In the genomic region with DNA sequence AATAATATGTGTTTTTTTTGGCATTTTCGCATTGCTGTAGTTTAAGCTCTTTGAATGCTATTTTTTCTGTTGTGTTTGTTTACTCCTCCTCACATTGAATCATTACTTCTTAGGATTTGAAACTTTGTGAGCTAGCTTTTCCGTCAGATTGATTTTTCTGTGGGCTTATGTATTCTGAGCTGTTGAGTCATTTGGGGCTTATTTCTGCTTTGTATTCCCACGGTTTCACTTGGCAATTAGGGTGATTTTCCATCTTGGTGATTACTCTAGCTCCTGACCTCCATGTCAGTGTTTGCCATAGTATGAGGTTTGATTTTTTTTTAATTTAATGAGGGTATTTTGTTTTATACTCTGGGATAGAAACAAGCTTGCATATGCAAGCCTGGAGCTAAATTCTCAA, we compare ENCODE assay signal across 18 cellular contexts.
A peak's percentile ranks its signal among the peaks of the same experiment; 100 is the strongest.
DNase-seq lines count a peak whose midpoint lies in the region; ATAC-seq lines count a peak whose summit lies in the region.
"Had no signal": no experiment of that assay in that cellular context is flagged by ENCODE, and none has a peak within 500 bp of the region (broad histone marks: within the 10 kb centered on the region; RNA-seq: fewer than 3 reads in every experiment).

No MANE protein-coding gene starts in this region.

- no peak overlapping the region for H3K4me3 Mint-ChIP-seq in activated naive CD8-positive, alpha-beta T cell treated with anti-CD3 and anti-CD28 coated beads, Interleukin-2, amount 50 U/mL, for 24 hours
- H3K4me3 Mint-ChIP-seq: CD4-positive, alpha-beta memory T cell; HFFc6 had no signal

- no peak overlapping the region for H3K27ac Mint-ChIP-seq in activated naive CD8-positive, alpha-beta T cell treated with anti-CD3 and anti-CD28 coated beads, Interleukin-2, amount 50 U/mL, for 24 hours
- H3K27ac Mint-ChIP-seq: CD4-positive, alpha-beta memory T cell; HFFc6 had no signal

- H3K9me3 ChIP-seq in mesenchymal stem cell (ENCODE audit: control insufficient read depth, low read length): no peaks in the 10 kb centered on the region
- H3K9me3 ChIP-seq: HAP-1 had no signal

- no peak overlapping the region for H3K23ac ChIP-seq in mesenchymal stem cell (ENCODE audit: low read length in 2 of 2)

- H3K36me3 ChIP-seq in mesenchymal stem cell (ENCODE audit: control insufficient read depth in 1 of 2, insufficient read depth in 2 of 2, low read depth in 1 of 2, low read length in 2 of 2): no peaks in the 10 kb centered on the region
- H3K36me3 ChIP-seq: HAP-1 had no signal

- H3K4me2 ChIP-seq in mesenchymal stem cell (ENCODE audit: low read length, poor library complexity, severe bottlenecking): no peak overlapping the region

- peaks cover 8% of the 10 kb centered on the region for H3K9me3 Mint-ChIP-seq in activated naive CD8-positive, alpha-beta T cell treated with anti-CD3 and anti-CD28 coated beads, Interleukin-2, amount 50 U/mL, for 24 hours

- H3K27ac ChIP-seq in mesenchymal stem cell (ENCODE audit: low read length, poor library complexity, severe bottlenecking): no peak overlapping the region

- H2BK120ac ChIP-seq in mesenchymal stem cell (ENCODE audit: low read depth, low read length): no peak overlapping the region

- peaks cover 1% of the 10 kb centered on the region for H3K36me3 Mint-ChIP-seq in activated naive CD8-positive, alpha-beta T cell treated with anti-CD3 and anti-CD28 coated beads, Interleukin-2, amount 50 U/mL, for 24 hours (ENCODE audit: low read depth)
- H3K36me3 Mint-ChIP-seq: CD4-positive, alpha-beta memory T cell had no signal

- no peaks in the 10 kb centered on the region for H3K4me1 Mint-ChIP-seq in activated naive CD8-positive, alpha-beta T cell treated with anti-CD3 and anti-CD28 coated beads, Interleukin-2, amount 50 U/mL, for 24 hours
- H3K4me1 Mint-ChIP-seq: CD4-positive, alpha-beta memory T cell had no signal

- H3K14ac ChIP-seq in mesenchymal stem cell (ENCODE audit: low read length in 2 of 2): no peak overlapping the region

- H3K4ac ChIP-seq in mesenchymal stem cell (ENCODE audit: low read depth in 1 of 2, low read length in 2 of 2): no peak overlapping the region

- no peak overlapping the region for H2BK12ac ChIP-seq in mesenchymal stem cell (ENCODE audit: low read length in 2 of 2)

- WGBS in mesenchymal stem cell: 89% methylated on average over 2 of the region's 3 CpGs

- H3K4me1 ChIP-seq in mesenchymal stem cell (ENCODE audit: control insufficient read depth, insufficient read depth, low read depth, low read length): no peaks in the 10 kb centered on the region
- H3K4me1 ChIP-seq: HAP-1 had no signal

- H3K9ac ChIP-seq in mesenchymal stem cell (ENCODE audit: low read length): no peak overlapping the region

- ATAC-seq in GM21528 (IDR thresholded peaks at IDR 0.05; ENCODE audit: low FRiP score, unreplicated experiment): no peak
- no peak for ATAC-seq in activated naive CD8-positive, alpha-beta T cell treated with anti-CD3 and anti-CD28 coated beads, Interleukin-2, amount 50 U/mL, for 24 hours

- H3K27me3 Mint-ChIP-seq in activated naive CD8-positive, alpha-beta T cell treated with anti-CD3 and anti-CD28 coated beads, Interleukin-2, amount 50 U/mL, for 24 hours: peaks cover 4% of the 10 kb centered on the region
- H3K27me3 Mint-ChIP-seq: CD4-positive, alpha-beta memory T cell had no signal

- H4K8ac ChIP-seq in mesenchymal stem cell (ENCODE audit: low read length): no peak overlapping the region

- no peak overlapping the region for H2BK15ac ChIP-seq in mesenchymal stem cell (ENCODE audit: low read depth, poor library complexity, severe bottlenecking)

- no peak overlapping the region for H2AFZ ChIP-seq in mesenchymal stem cell (ENCODE audit: low read depth, low read length)

- H3K18ac ChIP-seq in mesenchymal stem cell (ENCODE audit: low read depth in 1 of 2, low read length in 2 of 2): no peak overlapping the region

- no peak overlapping the region for H4K91ac ChIP-seq in mesenchymal stem cell (ENCODE audit: low read length)

- DNase-seq in LHCN-M2 (ENCODE audit: low read depth): peak; percentile 28
- peak; percentile 3 for DNase-seq in mesenchymal stem cell
- DNase-seq in stromal cell of bone marrow (ENCODE audit: low read depth): peak; percentile 8
- no peak for DNase-seq in KG1 (lab: John Stamatoyannopoulos, UW)
- DNase-seq in activated naive CD8-positive, alpha-beta T cell treated with anti-CD3 and anti-CD28 coated beads, Interleukin-2, amount 50 U/mL, for 24 hours: no peak
- DNase-seq: C1 segment of cervical spinal cord; Calu3; CD4-positive, alpha-beta memory T cell; COR-L47; DMS153; DND-41; EL; GDM1; GOT3; HFFc6 had no signal

- no peak overlapping the region for H2BK5ac ChIP-seq in mesenchymal stem cell (ENCODE audit: low read depth, low read length, poor library complexity, severe bottlenecking)

- H3K27me3 ChIP-seq in mesenchymal stem cell (ENCODE audit: control insufficient read depth in 1 of 2, insufficient read depth in 1 of 2, low read length in 2 of 2): peaks cover 0 to 10% of the 10 kb centered on the region in 2 experiments

- H3K79me1 ChIP-seq in mesenchymal stem cell (replicated peaks; ENCODE audit: low read length, poor library complexity, severe bottlenecking): no peaks in the 10 kb centered on the region

- no peak overlapping the region for H3K4me3 ChIP-seq in mesenchymal stem cell (ENCODE audit: insufficient read depth in 1 of 2, low read depth in 1 of 2, low read length in 2 of 2)
- H3K4me3 ChIP-seq: GM12878, HAP-1 had no signal

- H2AK5ac ChIP-seq in mesenchymal stem cell (ENCODE audit: low read length, severe bottlenecking): no peak overlapping the region

Comparison
In these comparisons a context has a peak if more than half of its experiments do, and no peak if none do; other contexts are left out.
1. DNase-seq: peak in LHCN-M2 (single experiment), mesenchymal stem cell (single experiment) and stromal cell of bone marrow (single experiment); none in KG1 (single experiment) and activated naive CD8-positive, alpha-beta T cell treated with anti-CD3 and anti-CD28 coated beads, Interleukin-2, amount 50 U/mL, for 24 hours (single experiment).